Comparison of ENCODE assay signal across 9 cellular contexts in genomic region chr7:43905209-43905946, GRCh38. TPM values are rescaled to one million over a fixed set of nuclear protein-coding genes. Genes with fewer than 3 reads are reported as not detected.
DNase-seq lines count a peak whose midpoint lies in the region; ATAC-seq, FAIRE-seq and TF ChIP-seq lines count a peak whose summit lies in the region.
"Had no signal": no experiment of that assay in that cellular context is flagged by ENCODE, and none has a peak within 500 bp of the region (broad histone marks: within the 10 kb centered on the region; RNA-seq: fewer than 3 reads in every experiment).

No MANE protein-coding gene starts in this region.

- intact Hi-C loops in pancreas (cut with DNase I) = no loop called here

- ATAC-seq in foreskin keratinocyte (peak; percentile 60), pancreas (peak; percentile 41 to 73 (median 62))

- TF ChIP-seq CTCF in WI38 (IDR thresholded peaks at IDR 0.05; ENCODE audit: low read depth, low read length) = no peak
- TF ChIP-seq CTCF in foreskin keratinocyte (conservative IDR thresholded peaks at IDR 0.05) = no peak
- no peak for TF ChIP-seq CTCF in pancreas (IDR thresholded peaks at IDR 0.05)

- H3K36me3 Mint-ChIP-seq in T-helper 2 cell treated with Interferon-gamma antibody and Interleukin-4, amounts not matched to agents 5 μg/mL and 100 μg/mL, for 36 hours (ENCODE audit: low read depth) = peaks cover 7% of the 10 kb centered on the region

- no peaks in the 10 kb centered on the region for H3K27me3 Mint-ChIP-seq in T-helper 2 cell treated with Interferon-gamma antibody and Interleukin-4, amounts not matched to agents 5 μg/mL and 100 μg/mL, for 36 hours (ENCODE audit: low read depth)

- no peaks in the 10 kb centered on the region for H3K9me3 ChIP-seq in pancreas

- H3K4me3 Mint-ChIP-seq in T-helper 2 cell treated with Interferon-gamma antibody and Interleukin-4, amounts not matched to agents 5 μg/mL and 100 μg/mL, for 36 hours = peak overlapping the region; percentile 95

- H3K4me1 ChIP-seq in foreskin keratinocyte = peaks cover 13% of the 10 kb centered on the region
- H3K4me1 ChIP-seq in pancreas = peaks cover 0 to 14% (median 11%) of the 10 kb centered on the region in 3 donors

- H3K9me3 Mint-ChIP-seq in T-helper 2 cell treated with Interferon-gamma antibody and Interleukin-4, amounts not matched to agents 5 μg/mL and 100 μg/mL, for 36 hours = no peaks in the 10 kb centered on the region

- H3K27ac ChIP-seq in foreskin keratinocyte (peak overlapping the region; percentile 88), pancreas (peak overlapping the region; percentile 48 to 83 (median 72))

- H3K4me3 ChIP-seq in WI38 (ENCODE audit: low read depth, low read length) = peak overlapping the region; percentile 76
- H3K4me3 ChIP-seq in pancreas = peak overlapping the region; percentile 49 to 78 (median 70)

- peaks cover 22% of the 10 kb centered on the region for H3K4me1 Mint-ChIP-seq in T-helper 2 cell treated with Interferon-gamma antibody and Interleukin-4, amounts not matched to agents 5 μg/mL and 100 μg/mL, for 36 hours (ENCODE audit: low read depth)

- no peaks in the 10 kb centered on the region for H3K27me3 ChIP-seq in foreskin keratinocyte
- no peaks in the 10 kb centered on the region for H3K27me3 ChIP-seq in pancreas

- 19 to 25% methylated on average over 8 of the region's 8 CpGs for WGBS in pancreas, 2 donors

- no peak for DNase-seq in T-helper 2 cell treated with Interferon-gamma antibody and Interleukin-4, amounts not matched to agents 5 μg/mL and 100 μg/mL, for 36 hours (ENCODE audit: low spot score)
- DNase-seq in T-helper 2 cell (no peak), foreskin keratinocyte (peak; percentile 25 to 64), pancreas (peak in 4 of 6 donors; percentile 29 to 37 (median 33)), globus pallidus (ENCODE audit: low spot score) (no peak), OCI-M1 (lab: John Stamatoyannopoulos, UW) (no peak), RPMI8226 (no peak)

- peak overlapping the region; percentile 94 for H3K27ac Mint-ChIP-seq in T-helper 2 cell treated with Interferon-gamma antibody and Interleukin-4, amounts not matched to agents 5 μg/mL and 100 μg/mL, for 36 hours

- FAIRE-seq in pancreas (lab: Jason Lieb, UNC) = no peak
- FAIRE-seq: G401.6 had no signal

- H3K36me3 ChIP-seq in pancreas = no peaks in the 10 kb centered on the region

RNA-seq across cellular contexts. Expression of gene URGCP, which starts 1.0 kb away (rescaled TPM):
- total RNA-seq in foreskin keratinocyte (27.0 and 27.3 TPM in 2 replicates), pancreas (10 to 100 TPM; 12.1 to 24.1 (median 16.8) TPM)
- polyA plus RNA-seq in foreskin keratinocyte (15.9 and 16.3 TPM in 2 replicates), pancreas (10 to 100 TPM; 24.1 to 27.5 TPM)

RNA-seq across cellular contexts. Expression of gene UBE2D4, which starts 20.9 kb away (rescaled TPM):
- total RNA-seq in foreskin keratinocyte (8.0 and 8.8 TPM in 2 replicates), pancreas (10 to 100 TPM; 12.0 to 19.5 (median 15.8) TPM)
- polyA plus RNA-seq in foreskin keratinocyte (9.3 and 9.9 TPM in 2 replicates), pancreas (10 to 100 TPM; 13.3 to 17.0 TPM)

RNA-seq across cellular contexts. Expression of gene MRPS24, which starts 36.1 kb away (rescaled TPM):
- total RNA-seq in foreskin keratinocyte (136 and 147 TPM in 2 replicates), pancreas (10 to 100 TPM; 42.2 to 75.4 (median 57.8) TPM)
- polyA plus RNA-seq in foreskin keratinocyte (227 and 229 TPM in 2 replicates), pancreas (10 to 100 TPM; 50.2 to 77.0 TPM)

Comparison
In these comparisons a context has a peak if more than half of its experiments do, and no peak if none do; other contexts are left out.
1. DNase-seq: peak in foreskin keratinocyte (2 of 2) and pancreas (4 of 6); none in T-helper 2 cell treated with Interferon-gamma antibody and Interleukin-4, amounts not matched to agents 5 μg/mL and 100 μg/mL, for 36 hours (single experiment), T-helper 2 cell (0 of 5), globus pallidus (single experiment), OCI-M1 (single experiment) and RPMI8226 (single experiment).